Comparison of ENCODE assay signal across 34 cellular contexts in the genomic region with DNA sequence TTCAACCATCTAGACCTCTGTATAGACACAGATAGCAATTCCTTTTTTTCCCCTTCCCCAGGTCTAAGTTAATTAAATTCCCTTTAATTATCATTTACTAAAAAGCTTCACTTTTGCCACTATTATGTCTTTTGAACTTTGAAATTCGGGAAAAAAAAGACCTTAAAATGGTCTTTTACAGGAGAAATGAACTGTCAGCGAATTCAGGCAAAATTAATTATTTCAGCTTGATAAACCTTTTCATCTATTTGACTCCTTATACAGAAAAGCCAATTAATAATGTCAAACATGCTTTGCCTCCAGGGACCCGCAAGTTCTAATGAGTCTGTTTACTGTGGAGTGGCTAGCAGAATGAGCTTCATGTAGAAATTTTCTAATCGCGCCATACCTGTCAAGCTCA.
"Had no signal": no experiment of that assay in that cellular context is flagged by ENCODE, and none has a peak within 500 bp of the region (broad histone marks: within the 10 kb centered on the region; RNA-seq: fewer than 3 reads in every experiment).

No MANE protein-coding gene starts in this region.

- ATAC-seq: activated CD8-positive, alpha-beta T cell treated with anti-CD3 and anti-CD28 coated beads for 36 hours; activated naive CD4-positive, alpha-beta T cell treated with anti-CD3 and anti-CD28 coated beads, Interleukin-2, amount 50 U/mL, for 72 hours; activated T-cell treated with anti-CD3 and anti-CD28 coated beads, Interleukin-2, amount 50 U/mL, for 4 hours; activated T-cell treated with anti-CD3 and anti-CD28 coated beads, Interleukin-2, amount 50 U/mL, for 72 hours; activated T-helper 17 cell treated with anti-CD3 and anti-CD28 coated beads, Interleukin-2, amount 50 U/mL, for 72 hours; body of pancreas had no signal

- DNase-seq: activated B cell treated with CpG ODN at 0.5 μM for 24 hours; activated CD4-positive, alpha-beta memory T cell treated with anti-CD3 and anti-CD28 coated beads for 36 hours; activated CD4-positive, alpha-beta T cell treated with anti-CD3 and anti-CD28 coated beads for 4 hours; activated CD4-positive, alpha-beta T cell treated with anti-CD3 and anti-CD28 coated beads, Interleukin-2, amount 10 ng/mL, durations not matched to agents 24 days and 14 days; activated CD4-positive, alpha-beta T cell treated with anti-CD3 and anti-CD28 coated beads, Interleukin-2, amount 50 U/mL, for 1 hour; activated CD4-positive, alpha-beta T cell treated with anti-CD3 and anti-CD28 coated beads, Interleukin-2, amount 50 U/mL, for 4 hours; activated CD4-positive, CD25-positive, alpha-beta regulatory T cell treated with anti-CD3 and anti-CD28 coated beads, Interleukin-2, amount 50 U/mL, for 72 hours; activated CD8-positive, alpha-beta memory T cell treated with anti-CD3 and anti-CD28 coated beads, Interleukin-2, amount 50 U/mL, for 4 hours; activated CD8-positive, alpha-beta T cell treated with anti-CD3 and anti-CD28 coated beads for 36 hours; activated effector memory CD4-positive, alpha-beta T cell treated with anti-CD3 and anti-CD28 coated beads, Interleukin-2, amount 50 U/mL, for 16 hours; activated gamma-delta T cell treated with Interleukin-2 at 50 U/mL for 16 hours; activated naive CD4-positive, alpha-beta T cell; activated naive CD4-positive, alpha-beta T cell treated with anti-CD3 and anti-CD28 coated beads for 36 hours; activated naive CD4-positive, alpha-beta T cell treated with anti-CD3 and anti-CD28 coated beads, Interleukin-2, amount 50 U/mL, for 16 hours; activated naive CD8-positive, alpha-beta T cell treated with anti-CD3 and anti-CD28 coated beads for 36 hours; activated T-cell treated with anti-CD3 and anti-CD28 coated beads for 4 hours; activated T-cell treated with anti-CD3 and anti-CD28 coated beads, Interleukin-2, amount 50 U/mL, for 1 hour; activated T-cell treated with anti-CD3 and anti-CD28 coated beads, Interleukin-2, amount 50 U/mL, for 4 hours; activated T-cell treated with anti-CD3 and anti-CD28 coated beads, Interleukin-2, amount 50 U/mL, for 72 hours; adrenal gland; amniotic stem cell; aorta; body of pancreas; brain microvascular endothelial cell; central memory CD4-positive, alpha-beta T cell; T-helper 1 cell; T-helper 2 cell; T-helper 9 cell had no signal

- H3K9me3 ChIP-seq: adrenal gland, body of pancreas, breast epithelium had no signal

- H3K4me3 ChIP-seq: adrenal gland, body of pancreas, breast epithelium had no signal

- H3K4me1 ChIP-seq: adrenal gland, breast epithelium had no signal

- H3K27me3 ChIP-seq: adrenal gland, body of pancreas, brain microvascular endothelial cell, breast epithelium had no signal

- FAIRE-seq: astrocyte, TTC549 had no signal

- H3K27ac ChIP-seq: adrenal gland, body of pancreas, brain microvascular endothelial cell, breast epithelium, VCaP had no signal

- H3K36me3 ChIP-seq: adrenal gland, brain microvascular endothelial cell, breast epithelium had no signal
